In genomic region chr1:153293480-153293775, GRCh38 we compare ENCODE assay signal across 28 cellular contexts. TPM values are rescaled to one million over a fixed set of nuclear protein-coding genes. Genes with fewer than 3 reads are reported as not detected.
"Had no signal": no experiment of that assay in that cellular context is flagged by ENCODE, and none has a peak within 500 bp of the region (broad histone marks: within the 10 kb centered on the region; RNA-seq: fewer than 3 reads in every experiment).

No MANE protein-coding gene starts in this region.

- H3K9me3 Mint-ChIP-seq: activated CD4-positive, alpha-beta memory T cell treated with anti-CD3 and anti-CD28 coated beads for 36 hours; mesothelial cell of epicardium; stimulated activated memory B cell treated with anti-CD40 and anti-IgM and Interleukin-4, amounts not matched to agents 10 μg/mL and 1 μg/mL and 100 μg/mL, for 72 hours had no signal

- H3K36me3 Mint-ChIP-seq: activated CD4-positive, alpha-beta memory T cell treated with anti-CD3 and anti-CD28 coated beads for 36 hours; mesothelial cell of epicardium; stimulated activated memory B cell treated with anti-CD40 and anti-IgM and Interleukin-4, amounts not matched to agents 10 μg/mL and 1 μg/mL and 100 μg/mL, for 72 hours had no signal

- H3K4me3 Mint-ChIP-seq: activated CD4-positive, alpha-beta memory T cell treated with anti-CD3 and anti-CD28 coated beads for 36 hours; activated CD4-positive, alpha-beta T cell treated with anti-CD3 and anti-CD28 coated beads for 36 hours; mesothelial cell of epicardium; nephron progenitor cell; stimulated activated memory B cell treated with anti-CD40 and anti-IgM and Interleukin-4, amounts not matched to agents 10 μg/mL and 1 μg/mL and 100 μg/mL, for 72 hours had no signal

- FAIRE-seq: endometrium, islet of Langerhans, TTC549 had no signal

- H3K27ac ChIP-seq: brain microvascular endothelial cell, coronary artery, lower lobe of right lung, sigmoid colon, spleen, tibial nerve, uterus had no signal

- H3K4me1 ChIP-seq: lower lobe of right lung, sigmoid colon, tibial nerve, uterus had no signal

- H3K27me3 ChIP-seq: brain microvascular endothelial cell, tibial nerve, uterus had no signal

- ATAC-seq: activated CD4-positive, alpha-beta T cell treated with anti-CD3 and anti-CD28 coated beads for 36 hours; left colon; lower lobe of right lung; stimulated activated memory B cell treated with anti-CD40 and anti-IgM and Interleukin-4, amounts not matched to agents 10 μg/mL and 1 μg/mL and 100 μg/mL, for 72 hours had no signal

- H3K4me3 ChIP-seq: coronary artery, lower lobe of right lung, sigmoid colon, spleen, tibial nerve, uterus had no signal

- H3K9me3 ChIP-seq: lower lobe of right lung, sigmoid colon, spleen, tibial nerve, uterus had no signal

- H3K36me3 ChIP-seq: brain microvascular endothelial cell, lower lobe of right lung, sigmoid colon, spleen, tibial nerve, uterus had no signal

- H3K4me1 Mint-ChIP-seq: nephron progenitor cell had no signal

- H3K27ac Mint-ChIP-seq: activated CD4-positive, alpha-beta memory T cell treated with anti-CD3 and anti-CD28 coated beads for 36 hours; activated CD4-positive, alpha-beta T cell treated with anti-CD3 and anti-CD28 coated beads for 36 hours; mesothelial cell of epicardium; nephron progenitor cell; stimulated activated memory B cell treated with anti-CD40 and anti-IgM and Interleukin-4, amounts not matched to agents 10 μg/mL and 1 μg/mL and 100 μg/mL, for 72 hours had no signal

- DNase-seq: activated naive CD4-positive, alpha-beta T cell treated with anti-CD3 and anti-CD28 coated beads, Interleukin-2, amount 50 U/mL, for 16 hours; activated T-cell treated with anti-CD3 and anti-CD28 coated beads, Interleukin-2, amount 50 U/mL, for 1 hour; aorta; brain microvascular endothelial cell; foreskin fibroblast; glutamatergic neuron; hippocampal formation; left colon; lower lobe of right lung; nephron progenitor cell; nucleus accumbens; posterior cingulate gyrus; sigmoid colon; spleen; stimulated activated CD4-positive, alpha-beta T cell treated with anti-CD3 and anti-CD28 coated beads, Interleukin-4, amount 100 ng/mL, for 4 hours; SW 1271; uterus had no signal

- H3K27me3 Mint-ChIP-seq: activated CD4-positive, alpha-beta memory T cell treated with anti-CD3 and anti-CD28 coated beads for 36 hours had no signal

RNA-seq across cellular contexts. Expression of gene PGLYRP3, which starts 19.3 kb away (rescaled TPM):
- total RNA-seq: activated CD4-positive, alpha-beta memory T cell treated with anti-CD3 and anti-CD28 coated beads for 36 hours; activated CD4-positive, alpha-beta T cell treated with anti-CD3 and anti-CD28 coated beads for 36 hours; aorta; left colon; lower lobe of right lung; mesothelial cell of epicardium; renal cortical epithelial cell; sigmoid colon; spleen; T-helper 2 cell treated with Interferon-gamma antibody and Interleukin-4, amounts not matched to agents 100 ng/mL and 5 ng/mL, for 36 hours; tibial nerve; uterus had no signal
- polyA plus RNA-seq: aorta, spleen had no signal

RNA-seq across cellular contexts. Expression of gene LORICRIN, which starts 33.9 kb away (rescaled TPM):
- total RNA-seq: activated CD4-positive, alpha-beta T cell treated with anti-CD3 and anti-CD28 coated beads for 36 hours; aorta; left colon; lower lobe of right lung; mesothelial cell of epicardium; renal cortical epithelial cell; sigmoid colon; spleen; T-helper 2 cell treated with Interferon-gamma antibody and Interleukin-4, amounts not matched to agents 100 ng/mL and 5 ng/mL, for 36 hours; uterus had no signal
- polyA plus RNA-seq: aorta had no signal

RNA-seq across cellular contexts. Expression of gene PGLYRP4, which starts 55.2 kb away (rescaled TPM):
- total RNA-seq: activated CD4-positive, alpha-beta memory T cell treated with anti-CD3 and anti-CD28 coated beads for 36 hours; aorta; left colon; mesothelial cell of epicardium; renal cortical epithelial cell; sigmoid colon; spleen; T-helper 2 cell treated with Interferon-gamma antibody and Interleukin-4, amounts not matched to agents 100 ng/mL and 5 ng/mL, for 36 hours; tibial nerve; uterus had no signal
- polyA plus RNA-seq: aorta had no signal
